In the genomic region with DNA sequence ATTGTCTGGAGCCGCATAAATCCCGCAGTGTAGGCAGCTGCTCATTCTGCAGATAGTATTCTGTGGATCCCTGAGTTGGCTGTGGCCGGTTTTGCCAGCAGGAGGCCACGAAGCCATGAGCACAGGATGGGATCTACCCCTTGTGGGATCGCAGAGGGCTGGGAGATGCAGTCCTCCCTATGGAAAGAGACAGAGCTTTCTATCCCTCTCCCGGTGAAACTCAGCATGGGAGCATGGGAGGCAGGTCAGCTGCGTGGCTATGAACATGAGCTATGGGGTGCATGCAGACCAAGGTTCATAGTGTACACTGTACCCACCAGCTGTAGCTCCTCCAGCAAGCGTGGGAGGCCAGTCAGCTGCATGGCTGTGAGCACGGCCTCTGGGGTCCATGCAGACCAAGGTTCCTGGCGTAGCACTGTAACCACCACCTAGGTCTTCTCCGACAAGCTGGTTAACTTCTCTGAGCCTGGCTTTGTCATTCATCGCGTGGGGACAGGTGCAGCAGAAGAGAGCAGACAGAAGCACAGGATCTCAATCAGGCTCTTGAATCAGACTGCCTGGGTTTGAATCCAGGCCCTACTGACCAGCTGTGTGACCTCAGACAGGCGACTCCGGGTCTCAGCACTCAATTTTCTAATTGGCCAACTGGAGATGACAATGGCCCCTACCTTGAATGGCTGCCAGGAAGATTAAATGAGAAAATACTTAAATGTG, we compare ENCODE assay signal across 1 cellular context.
TF ChIP-seq lines count a peak whose summit lies in the region.

No MANE protein-coding gene starts in this region.

TF ChIP-seq in SK-N-SH treated with all-trans-retinoic acid at 6 μM for 48 hours, 23 proteins besides CTCF, POLR2A, EP300 and RAD21 (continued from another document):
- TF ChIP-seq CSDC2 (CRISPR knock-in tag; IDR thresholded peaks at IDR 0.05) (no peak), ZC3H10 (CRISPR knock-in tag; IDR thresholded peaks at IDR 0.05) (no peak), TCF4 (CRISPR knock-in tag; IDR thresholded peaks at IDR 0.05; ENCODE audit: borderline replicate concordance) (no peak), ISL1 (CRISPR knock-in tag; IDR thresholded peaks at IDR 0.05) (no peak), PPARA (CRISPR knock-in tag; IDR thresholded peaks at IDR 0.05; ENCODE audit: borderline replicate concordance) (no peak), OSR1 (CRISPR knock-in tag; IDR thresholded peaks at IDR 0.05) (no peak), GLIS3 (CRISPR knock-in tag; IDR thresholded peaks at IDR 0.05) (no peak), RARB (CRISPR knock-in tag; IDR thresholded peaks at IDR 0.05) (no peak), ZFP3 (CRISPR knock-in tag; IDR thresholded peaks at IDR 0.05) (no peak), ZFP30 (CRISPR knock-in tag; IDR thresholded peaks at IDR 0.05) (no peak), ZNF8 (CRISPR knock-in tag; IDR thresholded peaks at IDR 0.05) (no peak), SNAI2 (CRISPR knock-in tag; IDR thresholded peaks at IDR 0.05) (no peak)
- TF ChIP-seq, protein P1, sequence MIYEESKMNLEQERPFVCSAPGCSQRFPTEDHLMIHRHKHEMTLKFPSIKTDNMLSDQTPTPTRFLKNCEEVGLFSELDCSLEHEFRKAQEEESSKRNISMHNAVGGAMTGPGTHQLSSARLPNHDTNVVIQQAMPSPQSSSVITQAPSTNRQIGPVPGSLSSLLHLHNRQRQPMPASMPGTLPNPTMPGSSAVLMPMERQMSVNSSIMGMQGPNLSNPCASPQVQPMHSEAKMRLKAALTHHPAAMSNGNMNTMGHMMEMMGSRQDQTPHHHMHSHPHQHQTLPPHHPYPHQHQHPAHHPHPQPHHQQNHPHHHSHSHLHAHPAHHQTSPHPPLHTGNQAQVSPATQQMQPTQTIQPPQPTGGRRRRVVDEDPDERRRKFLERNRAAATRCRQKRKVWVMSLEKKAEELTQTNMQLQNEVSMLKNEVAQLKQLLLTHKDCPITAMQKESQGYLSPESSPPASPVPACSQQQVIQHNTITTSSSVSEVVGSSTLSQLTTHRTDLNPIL (CRISPR knock-in tag; IDR thresholded peaks at IDR 0.05; ENCODE audit: low read depth), result no peak
- TF ChIP-seq, protein P2, sequence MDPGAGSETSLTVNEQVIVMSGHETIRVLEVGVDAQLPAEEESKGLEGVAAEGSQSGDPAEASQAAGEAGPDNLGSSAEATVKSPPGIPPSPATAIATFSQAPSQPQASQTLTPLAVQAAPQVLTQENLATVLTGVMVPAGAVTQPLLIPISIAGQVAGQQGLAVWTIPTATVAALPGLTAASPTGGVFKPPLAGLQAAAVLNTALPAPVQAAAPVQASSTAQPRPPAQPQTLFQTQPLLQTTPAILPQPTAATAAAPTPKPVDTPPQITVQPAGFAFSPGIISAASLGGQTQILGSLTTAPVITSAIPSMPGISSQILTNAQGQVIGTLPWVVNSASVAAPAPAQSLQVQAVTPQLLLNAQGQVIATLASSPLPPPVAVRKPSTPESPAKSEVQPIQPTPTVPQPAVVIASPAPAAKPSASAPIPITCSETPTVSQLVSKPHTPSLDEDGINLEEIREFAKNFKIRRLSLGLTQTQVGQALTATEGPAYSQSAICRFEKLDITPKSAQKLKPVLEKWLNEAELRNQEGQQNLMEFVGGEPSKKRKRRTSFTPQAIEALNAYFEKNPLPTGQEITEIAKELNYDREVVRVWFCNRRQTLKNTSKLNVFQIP (CRISPR knock-in tag; IDR thresholded peaks at IDR 0.05; ENCODE audit: borderline replicate concordance, low read depth), result no peak
- TF ChIP-seq, protein P3, sequence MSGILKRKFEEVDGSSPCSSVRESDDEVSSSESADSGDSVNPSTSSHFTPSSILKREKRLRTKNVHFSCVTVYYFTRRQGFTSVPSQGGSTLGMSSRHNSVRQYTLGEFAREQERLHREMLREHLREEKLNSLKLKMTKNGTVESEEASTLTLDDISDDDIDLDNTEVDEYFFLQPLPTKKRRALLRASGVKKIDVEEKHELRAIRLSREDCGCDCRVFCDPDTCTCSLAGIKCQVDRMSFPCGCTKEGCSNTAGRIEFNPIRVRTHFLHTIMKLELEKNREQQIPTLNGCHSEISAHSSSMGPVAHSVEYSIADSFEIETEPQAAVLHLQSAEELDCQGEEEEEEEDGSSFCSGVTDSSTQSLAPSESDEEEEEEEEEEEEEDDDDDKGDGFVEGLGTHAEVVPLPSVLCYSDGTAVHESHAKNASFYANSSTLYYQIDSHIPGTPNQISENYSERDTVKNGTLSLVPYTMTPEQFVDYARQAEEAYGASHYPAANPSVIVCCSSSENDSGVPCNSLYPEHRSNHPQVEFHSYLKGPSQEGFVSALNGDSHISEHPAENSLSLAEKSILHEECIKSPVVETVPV (CRISPR knock-in tag; IDR thresholded peaks at IDR 0.05), result no peak
